7 cellular contexts compared by ENCODE assay signal in the genomic region with DNA sequence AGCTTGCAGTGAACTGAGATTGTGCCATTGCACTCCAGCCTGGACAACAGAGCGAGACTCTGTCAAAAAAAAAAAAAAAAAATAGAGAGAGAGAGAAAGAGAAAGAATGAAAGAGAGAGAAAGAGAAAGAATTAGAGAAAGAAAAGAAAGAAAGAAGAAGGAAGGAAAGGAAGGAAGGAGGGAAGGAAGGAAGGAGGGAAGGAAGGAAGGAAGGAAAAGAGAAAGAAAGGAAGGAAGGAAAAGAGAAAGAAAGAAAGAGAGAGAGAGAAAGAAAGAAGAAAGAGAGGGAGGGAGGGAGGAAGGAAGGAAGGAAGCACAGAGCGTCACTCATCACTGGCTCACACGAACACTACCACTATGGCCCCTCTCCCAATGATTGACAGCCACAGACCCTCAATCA. TPM values are rescaled to one million over a fixed set of nuclear protein-coding genes. Genes with fewer than 3 reads are reported as not detected.
"Had no signal": no experiment of that assay in that cellular context is flagged by ENCODE, and none has a peak within 500 bp of the region (broad histone marks: within the 10 kb centered on the region; RNA-seq: fewer than 3 reads in every experiment).

No MANE protein-coding gene starts in this region.

RNA-seq across cellular contexts. Expression of a gene that starts 46.2 kb away (rescaled TPM):
- total RNA-seq: activated CD4-positive, alpha-beta memory T cell treated with anti-CD3 and anti-CD28 coated beads for 36 hours; activated CD4-positive, alpha-beta T cell treated with anti-CD3 and anti-CD28 coated beads, Interleukin-2, amount 10 ng/mL, durations not matched to agents 24 days and 14 days; activated CD8-positive, alpha-beta memory T cell treated with anti-CD3 and anti-CD28 coated beads for 36 hours; activated CD8-positive, alpha-beta T cell treated with anti-CD3 and anti-CD28 coated beads for 36 hours; activated naive CD8-positive, alpha-beta T cell treated with anti-CD3 and anti-CD28 coated beads, Interleukin-2, amount 10 ng/mL, durations not matched to agents 7 days and 5 days; activated T-helper 2 cell treated with anti-CD3 and anti-CD28 coated beads, Interferon-gamma antibody, Interleukin-2, Interleukin-4, amounts not matched to agents 10 μg/mL and 5 μg/mL and 100 μg/mL, durations not matched to agents 14 hours and 24 hours and 36 hours; bronchial epithelial cell had no signal
